19 cellular contexts compared by ENCODE assay signal in genomic region chr5:78112931-78113330, GRCh38.
DNase-seq lines count a peak whose midpoint lies in the region; ATAC-seq and TF ChIP-seq lines count a peak whose summit lies in the region.
"Had no signal": no experiment of that assay in that cellular context is flagged by ENCODE, and none has a peak within 500 bp of the region (broad histone marks: within the 10 kb centered on the region; RNA-seq: fewer than 3 reads in every experiment).

No MANE protein-coding gene starts in this region.

- POLR2A ChIA-PET in OCI-LY7 (lab: Charles Lee): interaction anchor here (0.6 to 1.2 kb wide), 3 partner anchors 24 to 104 kb away, joined by 3 read pairs; no protein-coding TSS in a partner anchor

- H3K9me2 ChIP-seq in OCI-LY7 (ENCODE audit: insufficient read depth, low read length): no peaks in the 10 kb centered on the region
- H3K9me2 ChIP-seq: SK-N-SH had no signal

- no peaks in the 10 kb centered on the region for H3K27me3 Mint-ChIP-seq in memory B cell
- H3K27me3 Mint-ChIP-seq in stimulated activated memory B cell treated with anti-CD40 and anti-IgM and Interleukin-4, amounts not matched to agents 10 μg/mL and 1 μg/mL and 100 μg/mL, for 72 hours: no peaks in the 10 kb centered on the region
- H3K27me3 Mint-ChIP-seq in CD14-positive monocyte (ENCODE audit: low read depth in 3 of 3): no peaks in the 10 kb centered on the region
- H3K27me3 Mint-ChIP-seq: CD4-positive, alpha-beta T cell had no signal

- H3K36me3 ChIP-seq in OCI-LY7 (ENCODE audit: insufficient read depth, low read length): peaks cover 26% of the 10 kb centered on the region

- no peak overlapping the region for H2AFZ ChIP-seq in OCI-LY7 (ENCODE audit: low read length)

- ATAC-seq in memory B cell (ENCODE audit: low read depth) (no peak), GM18873 (IDR thresholded peaks at IDR 0.05; ENCODE audit: low FRiP score, unreplicated experiment) (no peak)
- ATAC-seq in stimulated activated memory B cell treated with anti-CD40 and anti-IgM and Interleukin-4, amounts not matched to agents 10 μg/mL and 1 μg/mL and 100 μg/mL, for 72 hours: no peak
- ATAC-seq: PC-3 had no signal

- no peaks in the 10 kb centered on the region for H3K9me3 Mint-ChIP-seq in memory B cell
- no peaks in the 10 kb centered on the region for H3K9me3 Mint-ChIP-seq in stimulated activated memory B cell treated with anti-CD40 and anti-IgM and Interleukin-4, amounts not matched to agents 10 μg/mL and 1 μg/mL and 100 μg/mL, for 72 hours
- no peaks in the 10 kb centered on the region for H3K9me3 Mint-ChIP-seq in CD14-positive monocyte
- H3K9me3 Mint-ChIP-seq: CD4-positive, alpha-beta T cell had no signal

- CTCF ChIA-PET in OCI-LY7 (lab: Charles Lee; ENCODE audit: unreplicated experiment): no interaction called here

- no peak overlapping the region for H3K27ac ChIP-seq in OCI-LY7 (ENCODE audit: low read depth, low read length, poor library complexity, severe bottlenecking)

- intact Hi-C loops in OCI-LY7 (cut with micrococcal nuclease; ENCODE audit: unreplicated experiment): loop anchor here (5.0 to 10.0 kb wide), 2 partner anchors 244 to 338 kb away; partner anchors contain the start of gene TBCA
- intact Hi-C loops in CD14-positive monocyte (cut with micrococcal nuclease): no loop called here

- H3K4me2 ChIP-seq in OCI-LY7 (ENCODE audit: low read length): peak overlapping the region; percentile 72; the same call in 1 of the 2 replicates
- H3K4me2 ChIP-seq: SK-N-SH had no signal

- H3K4me3 Mint-ChIP-seq in memory B cell (peak overlapping the region; percentile 80), CD14-positive monocyte (no peak overlapping the region)
- H3K4me3 Mint-ChIP-seq in stimulated activated memory B cell treated with anti-CD40 and anti-IgM and Interleukin-4, amounts not matched to agents 10 μg/mL and 1 μg/mL and 100 μg/mL, for 72 hours: peak overlapping the region; percentile 70
- H3K4me3 Mint-ChIP-seq: CD4-positive, alpha-beta T cell had no signal

- no peaks in the 10 kb centered on the region for H3K9me3 ChIP-seq in OCI-LY7 (ENCODE audit: low read length)
- H3K9me3 ChIP-seq: Caco-2, SK-N-SH had no signal

- peaks cover 76% of the 10 kb centered on the region for H3K4me1 ChIP-seq in OCI-LY7 (ENCODE audit: insufficient read depth, low read length, poor library complexity, severe bottlenecking)
- H3K4me1 ChIP-seq: Caco-2 had no signal

- TF ChIP-seq CTCF in OCI-LY7 (conservative IDR thresholded peaks at IDR 0.05; ENCODE audit: low read length) (no peak), CD14-positive monocyte (IDR thresholded peaks at IDR 0.05) (no peak)

- no peak overlapping the region for H3K4me3 ChIP-seq in OCI-LY7 (ENCODE audit: low read depth, low read length, poor library complexity, severe bottlenecking)

- H3K4me1 Mint-ChIP-seq in memory B cell (peaks cover 17% of the 10 kb centered on the region), CD14-positive monocyte (peaks cover 10% of the 10 kb centered on the region)
- H3K4me1 Mint-ChIP-seq in stimulated activated memory B cell treated with anti-CD40 and anti-IgM and Interleukin-4, amounts not matched to agents 10 μg/mL and 1 μg/mL and 100 μg/mL, for 72 hours: peaks cover 36% of the 10 kb centered on the region

- H3K36me3 Mint-ChIP-seq in memory B cell: peaks cover 7% of the 10 kb centered on the region
- H3K36me3 Mint-ChIP-seq in stimulated activated memory B cell treated with anti-CD40 and anti-IgM and Interleukin-4, amounts not matched to agents 10 μg/mL and 1 μg/mL and 100 μg/mL, for 72 hours: peaks cover 34% of the 10 kb centered on the region
- H3K36me3 Mint-ChIP-seq in CD14-positive monocyte: peaks cover 41 to 56% of the 10 kb centered on the region in 2 donors

- peak overlapping the region; percentile 55 for H3K27ac Mint-ChIP-seq in memory B cell
- peak overlapping the region; percentile 58 for H3K27ac Mint-ChIP-seq in stimulated activated memory B cell treated with anti-CD40 and anti-IgM and Interleukin-4, amounts not matched to agents 10 μg/mL and 1 μg/mL and 100 μg/mL, for 72 hours
- peak overlapping the region in 2 of 7 donors; percentile 32 to 50 for H3K27ac Mint-ChIP-seq in CD14-positive monocyte
- H3K27ac Mint-ChIP-seq: CD4-positive, alpha-beta T cell had no signal

- no peaks in the 10 kb centered on the region for H3K79me2 ChIP-seq in OCI-LY7 (ENCODE audit: insufficient read depth, low read depth, low read length)

- DNase-seq in NCI-H82 (lab: John Stamatoyannopoulos, UW) (peak; percentile 35), NCI-H82 treated with DMSO at 0.1 percent for 48 hours (lab: John Stamatoyannopoulos, UW; ENCODE audit: unreplicated experiment) (no peak), OCI-LY7 (ENCODE audit: low spot score) (no peak), memory B cell (ENCODE audit: low spot score in 2 of 2) (no peak), CD14-positive monocyte (ENCODE audit: low spot score) (no peak)
- DNase-seq in stimulated activated naive CD4-positive, alpha-beta T cell (lab: John Stamatoyannopoulos, UW): no peak
- DNase-seq: 8988T; Caco-2; CD4-positive, alpha-beta T cell; EL; NCI-H187 treated with DMSO at 0.1 percent for 48 hours; NCI-H2171 treated with DMSO at 0.1 percent for 48 hours; NCI-H446; PC-3; RPMI8226; SHP77 treated with DMSO at 0.1 percent for 48 hours; SK-N-SH had no signal

- BruUV-seq in OCI-LY7 (replicated peaks; lab: Mats Ljungman, UMichigan): no TSS peak

- no peaks in the 10 kb centered on the region for H4K20me1 ChIP-seq in OCI-LY7 (ENCODE audit: insufficient read depth, low read length)

Comparison
In these comparisons a context has a peak if more than half of its experiments do, and no peak if none do; other contexts are left out.
1. H3K4me3 Mint-ChIP-seq: peak in memory B cell (single experiment) and stimulated activated memory B cell treated with anti-CD40 and anti-IgM and Interleukin-4, amounts not matched to agents 10 μg/mL and 1 μg/mL and 100 μg/mL, for 72 hours (single experiment); none in CD14-positive monocyte (0 of 2).